Comparison of ENCODE assay signal across 10 cellular contexts in the genomic region with DNA sequence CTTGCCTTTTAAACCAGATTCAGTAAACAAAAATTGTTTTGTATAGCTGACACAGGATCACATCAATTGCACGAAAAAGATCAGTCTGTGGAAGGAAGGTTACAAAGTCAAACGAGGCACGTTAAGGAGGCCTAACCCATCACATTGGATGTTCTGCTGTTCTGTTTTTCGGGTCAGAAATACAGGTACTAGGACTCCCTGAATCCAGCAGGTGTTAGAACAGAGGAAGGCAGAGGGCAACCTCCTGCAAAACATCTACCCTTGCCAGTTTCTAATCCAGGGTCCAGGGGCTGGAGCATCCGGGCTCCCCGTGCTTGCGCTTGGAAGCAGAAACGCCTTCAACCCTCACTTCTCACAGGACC.
A peak's percentile ranks its signal among the peaks of the same experiment; 100 is the strongest.
DNase-seq lines count a peak whose midpoint lies in the region; ATAC-seq and TF ChIP-seq lines count a peak whose summit lies in the region.
"Had no signal": no experiment of that assay in that cellular context is flagged by ENCODE, and none has a peak within 500 bp of the region (broad histone marks: within the 10 kb centered on the region; RNA-seq: fewer than 3 reads in every experiment).

No MANE protein-coding gene starts in this region.

- 28 to 30% methylated on average over 6 to 7 of the region's 8 CpGs for WGBS in mesodermal cell (ENCODE audit: insufficient coverage in 2 of 2), 2 experiments
- 18 to 27% methylated on average over 8 of the region's 8 CpGs for WGBS in upper lobe of left lung, 2 donors

- TF ChIP-seq EP300 in upper lobe of left lung (IDR thresholded peaks at IDR 0.05), result no peak

- no peaks in the 10 kb centered on the region for H3K4me1 Mint-ChIP-seq in MCF 10A (ENCODE audit: insufficient read depth, unreplicated experiment)
- H3K4me1 Mint-ChIP-seq in brain, result peaks cover 15% of the 10 kb centered on the region
- peaks cover 5% of the 10 kb centered on the region for H3K4me1 Mint-ChIP-seq in activated naive CD4-positive, alpha-beta T cell treated with anti-CD3 and anti-CD28 coated beads for 36 hours (ENCODE audit: low read depth)

- H3K27me3 ChIP-seq in breast epithelium (no peaks in the 10 kb centered on the region), upper lobe of left lung (no peaks in the 10 kb centered on the region)

- POLR2A ChIA-PET in MCF 10A (lab: Yijun Ruan, JAX), result interaction anchor here (0.9 kb wide), 1 partner anchor 20 kb away, joined by 3 read pairs; no protein-coding TSS in a partner anchor

- H3K9me3 ChIP-seq in breast epithelium (peaks cover 0 to 10% of the 10 kb centered on the region in 2 donors), mesodermal cell (ENCODE audit: control insufficient read depth, low read length) (peaks cover 3% of the 10 kb centered on the region), upper lobe of left lung (peaks cover 0 to 8% (median 0%) of the 10 kb centered on the region in 4 donors)
- H3K9me3 ChIP-seq: HAP-1 had no signal

- H3K9me3 Mint-ChIP-seq in MCF 10A (ENCODE audit: unreplicated experiment) (peaks cover 13% of the 10 kb centered on the region), brain (peaks cover 3 to 14% (median 12%) of the 10 kb centered on the region in 5 experiments)
- peaks cover 6% of the 10 kb centered on the region for H3K9me3 Mint-ChIP-seq in activated naive CD4-positive, alpha-beta T cell treated with anti-CD3 and anti-CD28 coated beads for 36 hours

- DNase-seq in breast epithelium (ENCODE audit: low spot score in 2 of 2) (no peak), MCF 10A (ENCODE audit: unreplicated experiment) (no peak), upper lobe of left lung (no peak), NCI-H1092 (lab: John Stamatoyannopoulos, UW) (no peak)
- DNase-seq in activated naive CD4-positive, alpha-beta T cell treated with anti-CD3 and anti-CD28 coated beads for 36 hours, result no peak
- DNase-seq in activated CD4-positive, CD25-positive, alpha-beta regulatory T cell treated with anti-CD3 and anti-CD28 coated beads, Interleukin-2, amount 50 U/mL, for 72 hours, result no peak
- DNase-seq: T1000 had no signal

- no TSS peak for BruUV-seq in MCF 10A (replicated peaks; lab: Mats Ljungman, UMichigan)

- intact Hi-C loops in breast epithelium (cut with DNase I; ENCODE audit: low total_unique reads), result no loop called here
- intact Hi-C loops in MCF 10A (cut with micrococcal nuclease), result loop anchor here (2.0 kb wide), 1 partner anchor 34 kb away; no protein-coding TSS in a partner anchor
- intact Hi-C loops in activated naive CD4-positive, alpha-beta T cell treated with anti-CD3 and anti-CD28 coated beads for 36 hours (cut with micrococcal nuclease), result loop anchor here (1.0 to 5.0 kb wide), 2 partner anchors 33 to 244 kb away; no protein-coding TSS in a partner anchor

- TF ChIP-seq POLR2A in breast epithelium (IDR thresholded peaks at IDR 0.05) (no peak), upper lobe of left lung (IDR thresholded peaks at IDR 0.05) (no peak)

- H3K27ac ChIP-seq in breast epithelium (no peak overlapping the region), mesodermal cell (ENCODE audit: low read depth, low read length, severe bottlenecking) (no peak overlapping the region), upper lobe of left lung (no peak overlapping the region)

- no peaks in the 10 kb centered on the region for H3K36me3 Mint-ChIP-seq in MCF 10A (ENCODE audit: insufficient read depth, unreplicated experiment)
- H3K36me3 Mint-ChIP-seq in brain, result peaks cover 10% of the 10 kb centered on the region
- H3K36me3 Mint-ChIP-seq in activated naive CD4-positive, alpha-beta T cell treated with anti-CD3 and anti-CD28 coated beads for 36 hours (ENCODE audit: low read depth), result no peaks in the 10 kb centered on the region

- H3K4me1 ChIP-seq in breast epithelium (no peaks in the 10 kb centered on the region), mesodermal cell (ENCODE audit: control insufficient read depth, insufficient read depth, low read length, poor library complexity, severe bottlenecking) (no peaks in the 10 kb centered on the region), upper lobe of left lung (peaks cover 3 to 9% (median 8%) of the 10 kb centered on the region in 4 donors)
- H3K4me1 ChIP-seq: HAP-1 had no signal

- TF ChIP-seq CTCF in breast epithelium (IDR thresholded peaks at IDR 0.05) (no peak), MCF 10A (IDR thresholded peaks at IDR 0.05; ENCODE audit: unreplicated experiment) (no peak), brain (conservative IDR thresholded peaks at IDR 0.05) (no peak), upper lobe of left lung (IDR thresholded peaks at IDR 0.05) (no peak)

- no peaks in the 10 kb centered on the region for H3K27me3 Mint-ChIP-seq in MCF 10A (ENCODE audit: insufficient read depth, unreplicated experiment)
- H3K27me3 Mint-ChIP-seq in brain, result peaks cover 24% of the 10 kb centered on the region
- peaks cover 43% of the 10 kb centered on the region for H3K27me3 Mint-ChIP-seq in activated naive CD4-positive, alpha-beta T cell treated with anti-CD3 and anti-CD28 coated beads for 36 hours (ENCODE audit: low read depth)

- H3K4me3 Mint-ChIP-seq in MCF 10A (ENCODE audit: unreplicated experiment) (no peak overlapping the region), brain (peak overlapping the region; percentile 86 to 99 (median 95))
- H3K4me3 Mint-ChIP-seq in activated naive CD4-positive, alpha-beta T cell treated with anti-CD3 and anti-CD28 coated beads for 36 hours, result no peak overlapping the region

- H3K4me3 ChIP-seq in breast epithelium, result peak overlapping the region; percentile 35 to 77 (median 50)
- peak overlapping the region; percentile 58 for H3K4me3 ChIP-seq in mesodermal cell (ENCODE audit: extremely low read depth, insufficient read depth, low read length, poor library complexity, severe bottlenecking)
- H3K4me3 ChIP-seq in upper lobe of left lung, result peak overlapping the region in 3 of 4 donors; percentile 40 to 50 (median 49)

- H3K27ac Mint-ChIP-seq in MCF 10A (ENCODE audit: low read depth, unreplicated experiment) (no peak overlapping the region), brain (peak overlapping the region in 3 of 5 experiments; percentile 8 to 87 (median 66))
- H3K27ac Mint-ChIP-seq in activated naive CD4-positive, alpha-beta T cell treated with anti-CD3 and anti-CD28 coated beads for 36 hours, result no peak overlapping the region

- no peaks in the 10 kb centered on the region for H3K36me3 ChIP-seq in breast epithelium
- H3K36me3 ChIP-seq in mesodermal cell (ENCODE audit: control insufficient read depth, insufficient read depth, low read length), result no peaks in the 10 kb centered on the region
- no peaks in the 10 kb centered on the region for H3K36me3 ChIP-seq in upper lobe of left lung
- H3K36me3 ChIP-seq: HAP-1 had no signal

- ATAC-seq in upper lobe of left lung (ENCODE audit: low FRiP score in 2 of 2), result no peak

- CTCF ChIA-PET in MCF 10A (lab: Yijun Ruan, JAX), result interaction anchor here (0.6 to 2.3 kb wide), 6 partner anchors 9 to 348 kb away, joined by 3 to 10 read pairs (median 5); no protein-coding TSS in a partner anchor
- CTCF ChIA-PET in activated naive CD4-positive, alpha-beta T cell treated with anti-CD3 and anti-CD28 coated beads for 36 hours (lab: Charles Lee), result interaction anchor here (0.6 to 1.5 kb wide), 3 partner anchors 33 to 625 kb away, joined by 4 to 9 read pairs (median 5); no protein-coding TSS in a partner anchor

Comparison
In these comparisons a context has a peak if more than half of its experiments do, and no peak if none do; other contexts are left out.
1. H3K27ac Mint-ChIP-seq: peak in brain (3 of 5); none in MCF 10A (single experiment) and activated naive CD4-positive, alpha-beta T cell treated with anti-CD3 and anti-CD28 coated beads for 36 hours (single experiment).
2. H3K4me3 Mint-ChIP-seq: peak in brain (5 of 5); none in MCF 10A (single experiment) and activated naive CD4-positive, alpha-beta T cell treated with anti-CD3 and anti-CD28 coated beads for 36 hours (single experiment).
3. Peak in every context shown above with its lines, with median percentiles within 50 percentile points of each other: H3K4me3 ChIP-seq.